Comparison of ENCODE assay signal across 1 cellular context in the genomic region with DNA sequence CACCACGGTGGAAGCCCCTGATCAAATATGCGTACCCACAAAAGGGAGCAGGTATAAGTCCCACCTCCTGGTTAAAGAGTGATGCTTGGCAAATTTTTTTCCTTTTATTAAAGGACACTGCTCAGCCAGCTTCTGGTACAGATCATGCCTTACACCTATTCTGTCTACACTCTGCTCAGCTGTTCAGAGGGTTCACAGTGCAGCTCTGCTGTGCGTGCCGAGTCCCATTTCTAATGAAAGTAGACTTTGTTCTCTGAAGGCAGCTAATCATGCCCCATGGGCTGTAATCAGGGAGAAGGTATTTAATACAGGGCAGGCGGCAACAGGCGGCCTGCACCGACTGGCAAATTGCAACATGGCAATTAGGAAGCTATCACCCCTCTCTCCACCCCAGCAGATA.
TF ChIP-seq lines count a peak whose summit lies in the region.

No MANE protein-coding gene starts in this region.

TF ChIP-seq in HepG2, 621 proteins besides CTCF, POLR2A, EP300 and RAD21 (continues in another document):
- TF ChIP-seq TBX2 (CRISPR knock-in tag; IDR thresholded peaks at IDR 0.05; ENCODE audit: borderline replicate concordance) (peak; percentile 63; the same call in 1 of the 2 replicates), PTBP1 (IDR thresholded peaks at IDR 0.05; ENCODE audit: low read depth, low read length, poor library complexity, severe bottlenecking) (no peak), ZNF503 (CRISPR knock-in tag; IDR thresholded peaks at IDR 0.05) (no peak), EZH2 (conservative IDR thresholded peaks at IDR 0.05; ENCODE audit: low read depth, low read length) (no peak), ZBTB25 (CRISPR knock-in tag; IDR thresholded peaks at IDR 0.05) (no peak), CHD4 (IDR thresholded peaks at IDR 0.05; ENCODE audit: borderline replicate concordance, low read length) (no peak), RFX1 (IDR thresholded peaks at IDR 0.05) (no peak), ZBTB7A (CRISPR knock-in tag; IDR thresholded peaks at IDR 0.05) (no peak), ZMYM2 (CRISPR knock-in tag; IDR thresholded peaks at IDR 0.05) (no peak), ZNF639 (CRISPR knock-in tag; conservative IDR thresholded peaks at IDR 0.05) (no peak), TBL1XR1 (IDR thresholded peaks at IDR 0.05; ENCODE audit: borderline replicate concordance, low read length, partially characterized antibody) (no peak), BCL3 (CRISPR knock-in tag; IDR thresholded peaks at IDR 0.05) (no peak), SALL2 (CRISPR knock-in tag; IDR thresholded peaks at IDR 0.05) (no peak), SRSF9 (IDR thresholded peaks at IDR 0.05; ENCODE audit: borderline replicate concordance, insufficient read depth, low read depth, low read length, poor library complexity, severe bottlenecking) (no peak), TIGD3 (CRISPR knock-in tag; IDR thresholded peaks at IDR 0.05; ENCODE audit: borderline replicate concordance) (peak; percentile 64; the same call in 1 of the 2 replicates), HDAC6 (IDR thresholded peaks at IDR 0.05; ENCODE audit: low read depth, low read length) (no peak), ATF4 (CRISPR knock-in tag; IDR thresholded peaks at IDR 0.05) (no peak), HMG20A (CRISPR knock-in tag; IDR thresholded peaks at IDR 0.05; ENCODE audit: borderline replicate concordance) (0 out of 2 replicates have a peak, but pooled peaks have one; percentile 29), GZF1 (CRISPR knock-in tag; IDR thresholded peaks at IDR 0.05) (no peak), LRRFIP1 (CRISPR knock-in tag; conservative IDR thresholded peaks at IDR 0.05) (no peak), GATAD2A (CRISPR knock-in tag; IDR thresholded peaks at IDR 0.05) (peak; percentile 75; the same call in 1 of the 2 replicates), ZFP36 (IDR thresholded peaks at IDR 0.05; ENCODE audit: borderline replicate concordance, low read depth, low read length, partially characterized antibody) (no peak), PAXIP1 (CRISPR knock-in tag; conservative IDR thresholded peaks at IDR 0.05) (peak; percentile 85)
- TF ChIP-seq, protein P1, sequence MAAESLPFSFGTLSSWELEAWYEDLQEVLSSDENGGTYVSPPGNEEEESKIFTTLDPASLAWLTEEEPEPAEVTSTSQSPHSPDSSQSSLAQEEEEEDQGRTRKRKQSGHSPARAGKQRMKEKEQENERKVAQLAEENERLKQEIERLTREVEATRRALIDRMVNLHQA (CRISPR knock-in tag; IDR thresholded peaks at IDR 0.05) = no peak
- TF ChIP-seq, protein P2, sequence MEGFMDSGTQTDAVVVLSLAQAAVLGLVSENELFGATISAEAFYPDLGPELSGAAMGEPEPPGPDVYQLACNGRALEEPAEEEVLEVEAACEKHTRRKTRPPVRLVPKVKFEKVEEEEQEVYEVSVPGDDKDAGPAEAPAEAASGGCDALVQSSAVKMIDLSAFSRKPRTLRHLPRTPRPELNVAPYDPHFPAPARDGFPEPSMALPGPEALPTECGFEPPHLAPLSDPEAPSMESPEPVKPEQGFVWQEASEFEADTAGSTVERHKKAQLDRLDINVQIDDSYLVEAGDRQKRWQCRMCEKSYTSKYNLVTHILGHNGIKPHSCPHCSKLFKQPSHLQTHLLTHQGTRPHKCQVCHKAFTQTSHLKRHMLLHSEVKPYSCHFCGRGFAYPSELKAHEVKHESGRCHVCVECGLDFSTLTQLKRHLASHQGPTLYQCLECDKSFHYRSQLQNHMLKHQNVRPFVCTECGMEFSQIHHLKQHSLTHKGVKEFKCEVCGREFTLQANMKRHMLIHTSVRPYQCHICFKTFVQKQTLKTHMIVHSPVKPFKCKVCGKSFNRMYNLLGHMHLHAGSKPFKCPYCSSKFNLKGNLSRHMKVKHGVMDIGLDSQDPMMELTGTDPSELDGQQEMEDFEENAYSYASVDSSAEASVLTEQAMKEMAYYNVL (CRISPR knock-in tag; IDR thresholded peaks at IDR 0.05; ENCODE audit: borderline replicate concordance) = no peak
- TF ChIP-seq, protein P3, sequence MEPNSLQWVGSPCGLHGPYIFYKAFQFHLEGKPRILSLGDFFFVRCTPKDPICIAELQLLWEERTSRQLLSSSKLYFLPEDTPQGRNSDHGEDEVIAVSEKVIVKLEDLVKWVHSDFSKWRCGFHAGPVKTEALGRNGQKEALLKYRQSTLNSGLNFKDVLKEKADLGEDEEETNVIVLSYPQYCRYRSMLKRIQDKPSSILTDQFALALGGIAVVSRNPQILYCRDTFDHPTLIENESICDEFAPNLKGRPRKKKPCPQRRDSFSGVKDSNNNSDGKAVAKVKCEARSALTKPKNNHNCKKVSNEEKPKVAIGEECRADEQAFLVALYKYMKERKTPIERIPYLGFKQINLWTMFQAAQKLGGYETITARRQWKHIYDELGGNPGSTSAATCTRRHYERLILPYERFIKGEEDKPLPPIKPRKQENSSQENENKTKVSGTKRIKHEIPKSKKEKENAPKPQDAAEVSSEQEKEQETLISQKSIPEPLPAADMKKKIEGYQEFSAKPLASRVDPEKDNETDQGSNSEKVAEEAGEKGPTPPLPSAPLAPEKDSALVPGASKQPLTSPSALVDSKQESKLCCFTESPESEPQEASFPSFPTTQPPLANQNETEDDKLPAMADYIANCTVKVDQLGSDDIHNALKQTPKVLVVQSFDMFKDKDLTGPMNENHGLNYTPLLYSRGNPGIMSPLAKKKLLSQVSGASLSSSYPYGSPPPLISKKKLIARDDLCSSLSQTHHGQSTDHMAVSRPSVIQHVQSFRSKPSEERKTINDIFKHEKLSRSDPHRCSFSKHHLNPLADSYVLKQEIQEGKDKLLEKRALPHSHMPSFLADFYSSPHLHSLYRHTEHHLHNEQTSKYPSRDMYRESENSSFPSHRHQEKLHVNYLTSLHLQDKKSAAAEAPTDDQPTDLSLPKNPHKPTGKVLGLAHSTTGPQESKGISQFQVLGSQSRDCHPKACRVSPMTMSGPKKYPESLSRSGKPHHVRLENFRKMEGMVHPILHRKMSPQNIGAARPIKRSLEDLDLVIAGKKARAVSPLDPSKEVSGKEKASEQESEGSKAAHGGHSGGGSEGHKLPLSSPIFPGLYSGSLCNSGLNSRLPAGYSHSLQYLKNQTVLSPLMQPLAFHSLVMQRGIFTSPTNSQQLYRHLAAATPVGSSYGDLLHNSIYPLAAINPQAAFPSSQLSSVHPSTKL (CRISPR knock-in tag; IDR thresholded peaks at IDR 0.05) = peak; percentile 80
